ENCODE assay signal across 8 cellular contexts in genomic region chrX:56800801-56801200, GRCh38.
DNase-seq lines count a peak whose midpoint lies in the region; ATAC-seq lines count a peak whose summit lies in the region.

No MANE protein-coding gene starts in this region.

- peak overlapping the region; percentile 34 to 80 (median 62) for H3K27ac Mint-ChIP-seq in immature natural killer cell

- peaks cover 43 to 62% of the 10 kb centered on the region in 2 donors for H3K4me1 Mint-ChIP-seq in immature natural killer cell

- DNase-seq in activated CD4-positive, alpha-beta T cell treated with anti-CD3 and anti-CD28 coated beads for 1 hour = peak; percentile 30
- DNase-seq in immature natural killer cell = peak in 2 of 3 donors; percentile 27 to 33
- no peak for DNase-seq in H4 (ENCODE audit: low spot score)
- no peak for DNase-seq in amygdala (lab: John Stamatoyannopoulos, UW)
- DNase-seq in NCI-H1417 treated with DMSO at 0.1 percent for 48 hours (lab: John Stamatoyannopoulos, UW) = no peak
- DNase-seq in NK-92 treated with Interleukin-12 subunit alpha and Interleukin-12 subunit beta, amount 100 ng/mL, for 24 hours (lab: John Stamatoyannopoulos, UW) = no peak

- H3K9me3 Mint-ChIP-seq in immature natural killer cell = no peaks in the 10 kb centered on the region

- H3K36me3 Mint-ChIP-seq in immature natural killer cell = peaks cover 0 to 13% (median 4%) of the 10 kb centered on the region in 3 donors

- H3K27me3 Mint-ChIP-seq in immature natural killer cell (ENCODE audit: low read depth in 3 of 3) = peaks cover 0 to 9% (median 6%) of the 10 kb centered on the region in 3 donors

- H3K4me3 Mint-ChIP-seq in immature natural killer cell = peak overlapping the region in 3 of 5 donors; percentile 47 to 64 (median 63)

- peak; percentile 72 for ATAC-seq in GM18511 (IDR thresholded peaks at IDR 0.05; ENCODE audit: unreplicated experiment)
- peak; percentile 65 for ATAC-seq in HG02852 (IDR thresholded peaks at IDR 0.05; ENCODE audit: unreplicated experiment)

Comparison
In these comparisons a context has a peak if more than half of its experiments do, and no peak if none do; other contexts are left out.
1. DNase-seq: peak in activated CD4-positive, alpha-beta T cell treated with anti-CD3 and anti-CD28 coated beads for 1 hour (single experiment) and immature natural killer cell (2 of 3); none in H4 (single experiment), amygdala (0 of 56), NCI-H1417 treated with DMSO at 0.1 percent for 48 hours (single experiment) and NK-92 treated with Interleukin-12 subunit alpha and Interleukin-12 subunit beta, amount 100 ng/mL, for 24 hours (single experiment).